Comparison of ENCODE assay signal across 20 cellular contexts in the genomic region with DNA sequence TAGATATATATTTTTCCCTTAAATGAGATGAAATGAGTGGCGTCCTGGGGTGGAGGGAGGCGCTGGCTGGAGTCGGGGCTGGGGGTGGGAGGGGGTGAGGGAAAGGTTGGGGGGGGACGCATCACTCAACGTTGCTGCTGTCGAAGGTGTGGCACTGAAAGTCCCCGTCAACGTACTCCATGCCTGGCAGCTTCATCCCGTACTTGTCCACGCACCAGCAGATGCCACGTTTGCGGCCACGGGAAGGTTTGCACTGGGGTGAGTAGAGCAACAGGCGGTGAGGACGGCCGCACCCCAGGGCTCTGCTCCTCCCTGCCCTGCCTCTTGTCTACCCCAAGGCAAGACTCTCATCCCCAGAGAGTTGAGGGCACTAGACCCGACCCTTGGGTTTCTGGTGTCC. TPM values are rescaled to one million over a fixed set of nuclear protein-coding genes. Genes with fewer than 3 reads are reported as not detected.
A peak's percentile ranks its signal among the peaks of the same experiment; 100 is the strongest.
DNase-seq lines count a peak whose midpoint lies in the region; ATAC-seq and TF ChIP-seq lines count a peak whose summit lies in the region.
"Had no signal": no experiment of that assay in that cellular context is flagged by ENCODE, and none has a peak within 500 bp of the region (broad histone marks: within the 10 kb centered on the region; RNA-seq: fewer than 3 reads in every experiment).

No MANE protein-coding gene starts in this region.

- WGBS in right cardiac atrium = 86% methylated on average over 17 of the region's 17 CpGs
- 93% methylated on average over 16 of the region's 17 CpGs for WGBS in mesenchymal stem cell
- 85% methylated on average over 17 of the region's 17 CpGs for WGBS in urinary bladder

- H2BK5ac ChIP-seq in mesenchymal stem cell (ENCODE audit: low read depth, low read length, poor library complexity, severe bottlenecking) = no peak overlapping the region

- CTCF ChIA-PET in T-cell (lab: Charles Lee) = interaction anchor here in 1 of 2 donors (1.3 kb wide), 1 partner anchor 9 kb away, joined by 4 read pairs; no protein-coding TSS in a partner anchor
- CTCF ChIA-PET in CD4-positive, alpha-beta T cell (lab: Charles Lee) = no interaction called here

- in situ Hi-C loops in gastrocnemius medialis (cut with MboI; ENCODE audit: low sequenced_read_pairs in 4 of 4) = loop anchor here in 3 of 4 donors (25.0 kb wide), 3 partner anchors 211 to 1036 kb away; no protein-coding TSS in a partner anchor

- peaks cover 4 to 30% of the 10 kb centered on the region in 2 donors for H3K27me3 Mint-ChIP-seq in T-cell
- peaks cover 4% of the 10 kb centered on the region for H3K27me3 Mint-ChIP-seq in CD4-positive, alpha-beta T cell

- H3K27me3 ChIP-seq in right cardiac atrium (ENCODE audit: control insufficient read depth, insufficient read depth) (no peaks in the 10 kb centered on the region), mesenchymal stem cell (ENCODE audit: control insufficient read depth in 1 of 2, insufficient read depth in 1 of 2, low read length in 2 of 2) (no peaks in the 10 kb centered on the region), gastrocnemius medialis (no peaks in the 10 kb centered on the region)
- H3K27me3 ChIP-seq in CD4-positive, alpha-beta T cell (ENCODE audit: control insufficient read depth, insufficient read depth, low read length) = no peaks in the 10 kb centered on the region
- H3K27me3 ChIP-seq: BE2C had no signal

- no peak overlapping the region for H3K9ac ChIP-seq in mesenchymal stem cell (ENCODE audit: low read length)
- H3K9ac ChIP-seq: BLaER1 treated with 17β-estradiol and CSF1 and Interleukin-3, amounts not matched to agents 10 nM and 100 nM; GM23248 had no signal

- H3K4me1 ChIP-seq in right cardiac atrium (ENCODE audit: control insufficient read depth, insufficient read depth, low read length) (peaks cover 9% of the 10 kb centered on the region), mesenchymal stem cell (ENCODE audit: control insufficient read depth, insufficient read depth, low read depth, low read length) (peaks cover 2% of the 10 kb centered on the region), gastrocnemius medialis (peaks cover 33% of the 10 kb centered on the region in 2 donors), urinary bladder (ENCODE audit: insufficient read depth) (no peaks in the 10 kb centered on the region)
- H3K4me1 ChIP-seq: Caco-2, HAP-1 had no signal

- H3K14ac ChIP-seq in mesenchymal stem cell (ENCODE audit: low read length in 2 of 2) = no peak overlapping the region

- H4K91ac ChIP-seq in mesenchymal stem cell (ENCODE audit: low read length) = no peak overlapping the region

- no peak overlapping the region for H2BK12ac ChIP-seq in mesenchymal stem cell (ENCODE audit: low read length in 2 of 2)

- H3K4me3 Mint-ChIP-seq in T-cell = no peak overlapping the region
- no peak overlapping the region for H3K4me3 Mint-ChIP-seq in CD4-positive, alpha-beta T cell
- H3K4me3 Mint-ChIP-seq: CD14-positive monocyte; CD4-positive, alpha-beta memory T cell; HFFc6 had no signal

- TF ChIP-seq CTCF in gastrocnemius medialis (IDR thresholded peaks at IDR 0.05 in 4 of 5, conservative IDR thresholded peaks at IDR 0.05 in 1 of 5) = no peak
- TF ChIP-seq CTCF in CD4-positive, alpha-beta T cell (IDR thresholded peaks at IDR 0.05) = no peak

- H3K27ac ChIP-seq in right cardiac atrium (ENCODE audit: low read length) (no peak overlapping the region), mesenchymal stem cell (ENCODE audit: low read length, poor library complexity, severe bottlenecking) (no peak overlapping the region), gastrocnemius medialis (peak overlapping the region; percentile 31 to 93 (median 93)), urinary bladder (ENCODE audit: low read depth) (peak overlapping the region; percentile 87)
- no peak overlapping the region for H3K27ac ChIP-seq in CD4-positive, alpha-beta T cell (ENCODE audit: low read depth, low read length)
- H3K27ac ChIP-seq: 22Rv1; BLaER1 treated with 17β-estradiol and CSF1 and Interleukin-3, amounts not matched to agents 10 nM and 100 nM; GM23248 had no signal

- peak in 2 of 3 donors; percentile 38 to 44 for DNase-seq in right cardiac atrium
- no peak for DNase-seq in left cardiac atrium
- DNase-seq in mesenchymal stem cell = no peak
- DNase-seq in gastrocnemius medialis = no peak
- DNase-seq in T-cell = no peak
- DNase-seq in COR-L47 (lab: John Stamatoyannopoulos, UW) = no peak
- DNase-seq in CD4-positive, alpha-beta T cell = no peak
- DNase-seq: AML-193; BE2C; Caco-2; CD4-positive, alpha-beta memory T cell; DMS153; DND-41; GM23248; HFFc6 had no signal

- no peak overlapping the region for H3K23ac ChIP-seq in mesenchymal stem cell (ENCODE audit: low read length in 2 of 2)

- no peak for TF ChIP-seq POLR2A in gastrocnemius medialis (IDR thresholded peaks at IDR 0.05)

- H3K9me3 ChIP-seq in right cardiac atrium (ENCODE audit: control insufficient read depth, low read length) = no peaks in the 10 kb centered on the region
- no peaks in the 10 kb centered on the region for H3K9me3 ChIP-seq in mesenchymal stem cell (ENCODE audit: control insufficient read depth, low read length)
- H3K9me3 ChIP-seq in gastrocnemius medialis = no peaks in the 10 kb centered on the region
- H3K9me3 ChIP-seq in CD4-positive, alpha-beta T cell (ENCODE audit: control insufficient read depth, low read length) = no peaks in the 10 kb centered on the region
- H3K9me3 ChIP-seq: BE2C; BLaER1 treated with 17β-estradiol and CSF1 and Interleukin-3, amounts not matched to agents 10 nM and 100 nM; Caco-2; HAP-1 had no signal

- H2AK5ac ChIP-seq in mesenchymal stem cell (ENCODE audit: low read length, severe bottlenecking) = no peak overlapping the region

- no peak overlapping the region for H3K4ac ChIP-seq in mesenchymal stem cell (ENCODE audit: low read depth in 1 of 2, low read length in 2 of 2)

- POLR2A ChIA-PET in T-cell (lab: Charles Lee) = no interaction called here
- POLR2A ChIA-PET in CD4-positive, alpha-beta T cell (lab: Charles Lee) = no interaction called here

- H3K4me2 ChIP-seq in mesenchymal stem cell (ENCODE audit: low read length, poor library complexity, severe bottlenecking) = no peak overlapping the region
- H3K4me2 ChIP-seq: BLaER1 treated with 17β-estradiol and CSF1 and Interleukin-3, amounts not matched to agents 10 nM and 100 nM had no signal

- ATAC-seq in right cardiac atrium (no peak), left cardiac atrium (no peak), gastrocnemius medialis (no peak), T-cell (replicated peaks in 1 of 4) (no peak)
- no peak for ATAC-seq in CD4-positive, alpha-beta T cell (ENCODE audit: poor library complexity)

- H2AFZ ChIP-seq in mesenchymal stem cell (ENCODE audit: low read depth, low read length) = no peak overlapping the region
- H2AFZ ChIP-seq: GM23248 had no signal

- H3K4me3 ChIP-seq in right cardiac atrium (ENCODE audit: low read length) (no peak overlapping the region), mesenchymal stem cell (ENCODE audit: insufficient read depth in 1 of 2, low read depth in 1 of 2, low read length in 2 of 2) (no peak overlapping the region), gastrocnemius medialis (no peak overlapping the region), urinary bladder (ENCODE audit: low read depth, low read length) (no peak overlapping the region)
- H3K4me3 ChIP-seq: BLaER1 treated with 17β-estradiol and CSF1 and Interleukin-3, amounts not matched to agents 10 nM and 100 nM; GM23248; HAP-1 had no signal

- H3K27ac Mint-ChIP-seq in T-cell = no peak overlapping the region
- H3K27ac Mint-ChIP-seq in CD4-positive, alpha-beta T cell = no peak overlapping the region
- H3K27ac Mint-ChIP-seq: CD14-positive monocyte; CD4-positive, alpha-beta memory T cell; HFFc6 had no signal

- no peak overlapping the region for H3K18ac ChIP-seq in mesenchymal stem cell (ENCODE audit: low read depth in 1 of 2, low read length in 2 of 2)

- H3K36me3 ChIP-seq in mesenchymal stem cell (ENCODE audit: control insufficient read depth in 1 of 2, insufficient read depth in 2 of 2, low read depth in 1 of 2, low read length in 2 of 2) = peaks cover 58 to 89% of the 10 kb centered on the region in 2 experiments
- peaks cover 0 to 34% of the 10 kb centered on the region in 2 donors for H3K36me3 ChIP-seq in gastrocnemius medialis
- H3K36me3 ChIP-seq in urinary bladder (ENCODE audit: insufficient read depth) = peaks cover 4% of the 10 kb centered on the region
- H3K36me3 ChIP-seq: BE2C; BLaER1 treated with 17β-estradiol and CSF1 and Interleukin-3, amounts not matched to agents 10 nM and 100 nM; HAP-1 had no signal

- H3K36me3 Mint-ChIP-seq in T-cell = no peaks in the 10 kb centered on the region
- H3K36me3 Mint-ChIP-seq in CD4-positive, alpha-beta T cell (ENCODE audit: low read depth) = no peaks in the 10 kb centered on the region
- H3K36me3 Mint-ChIP-seq: CD14-positive monocyte; CD4-positive, alpha-beta memory T cell had no signal

- H2BK120ac ChIP-seq in mesenchymal stem cell (ENCODE audit: low read depth, low read length) = no peak overlapping the region

- no peaks in the 10 kb centered on the region for H3K9me3 Mint-ChIP-seq in T-cell
- no peaks in the 10 kb centered on the region for H3K9me3 Mint-ChIP-seq in CD4-positive, alpha-beta T cell
- H3K9me3 Mint-ChIP-seq: CD14-positive monocyte, HFFc6 had no signal

- H3K4me1 Mint-ChIP-seq in T-cell = no peaks in the 10 kb centered on the region
- H3K4me1 Mint-ChIP-seq in CD4-positive, alpha-beta T cell (ENCODE audit: low read depth) = no peaks in the 10 kb centered on the region
- H3K4me1 Mint-ChIP-seq: CD14-positive monocyte; CD4-positive, alpha-beta memory T cell had no signal

- peak overlapping the region; percentile 55 for H2BK15ac ChIP-seq in mesenchymal stem cell (ENCODE audit: low read depth, poor library complexity, severe bottlenecking)

- H4K8ac ChIP-seq in mesenchymal stem cell (ENCODE audit: low read length) = no peak overlapping the region

- no peaks in the 10 kb centered on the region for H3K79me1 ChIP-seq in mesenchymal stem cell (replicated peaks; ENCODE audit: low read length, poor library complexity, severe bottlenecking)

- intact Hi-C loops in right cardiac atrium (cut with DNase I) = no loop called here
- intact Hi-C loops in left cardiac atrium (cut with DNase I) = loop anchor here in 1 of 2 donors (5.0 kb wide), 1 partner anchor 1036 kb away; no protein-coding TSS in a partner anchor
- intact Hi-C loops in gastrocnemius medialis (cut with DNase I; ENCODE audit: low total_unique reads) = no loop called here
- intact Hi-C loops in CD4-positive, alpha-beta T cell (cut with DNase I, micrococcal nuclease) = no loop called here

RNA-seq across cellular contexts. Expression of a gene that starts 18.7 kb away (rescaled TPM):
- total RNA-seq in right cardiac atrium (100 to 1,000 TPM; 170 to 409 (median 309) TPM), left cardiac atrium (100 to 1,000 TPM in 1 of 2 donors, 10 to 100 TPM in 1; 88.5 to 207 TPM), gastrocnemius medialis (100 to 1,000 TPM in 3 of 4 donors, 10 to 100 TPM in 1; 99.5 to 550 (median 279) TPM), urinary bladder (159 TPM), T-cell (1 to 10 TPM in 3 of 5 donors, not detected in 2; 3.3 to 6.6 (median 4.1) TPM)
- polyA plus RNA-seq in right cardiac atrium (162 TPM), urinary bladder (516 TPM)
- 440 TPM for polyA plus RNA-seq in mesenchymal stem cell (2013, experiment 1 of 2)
- polyA plus RNA-seq in mesenchymal stem cell (2013, experiment 2 of 2) = 419 TPM
- not detected for total RNA-seq in CD4-positive, alpha-beta T cell
- polyA plus RNA-seq: CD14-positive monocyte; CD4-positive, alpha-beta memory T cell had no signal

RNA-seq across cellular contexts. Expression of a gene that starts 43.4 kb away (rescaled TPM):
- total RNA-seq in right cardiac atrium (100 to 1,000 TPM in 2 of 4 donors, 10 to 100 TPM in 2; 62.6 to 168 (median 92.4) TPM), left cardiac atrium (100 to 1,000 TPM in 1 of 2 donors, 10 to 100 TPM in 1; 91.7 to 185 TPM), gastrocnemius medialis (10 to 100 TPM; 14.3 to 44.4 (median 23.6) TPM), urinary bladder (136 TPM), T-cell (1 to 10 TPM in 2 of 5 donors, under 1 TPM in 1, not detected in 2; 0.46 to 2.1 (median 1.8) TPM)
- polyA plus RNA-seq in right cardiac atrium (115 TPM), urinary bladder (162 TPM)
- polyA plus RNA-seq in mesenchymal stem cell (2013, experiment 1 of 2) = 285 TPM
- 282 TPM for polyA plus RNA-seq in mesenchymal stem cell (2013, experiment 2 of 2)
- total RNA-seq in CD4-positive, alpha-beta T cell = not detected
- total RNA-seq: CD4-positive, alpha-beta memory T cell had no signal
- polyA plus RNA-seq: CD14-positive monocyte; CD4-positive, alpha-beta memory T cell had no signal

Comparison
In these comparisons a context has a peak if more than half of its experiments do, and no peak if none do; other contexts are left out.
1. DNase-seq: peak in right cardiac atrium (2 of 3); none in left cardiac atrium (single experiment), mesenchymal stem cell (single experiment), gastrocnemius medialis (0 of 2), T-cell (0 of 34), COR-L47 (single experiment) and CD4-positive, alpha-beta T cell (0 of 10).
2. H3K27ac ChIP-seq: peak in gastrocnemius medialis (4 of 4) and urinary bladder (single experiment); none in right cardiac atrium (single experiment), mesenchymal stem cell (single experiment) and CD4-positive, alpha-beta T cell (single experiment).
3. RNA of a gene that starts 18.7 kb away (total RNA-seq): 99.5 to 550 TPM in gastrocnemius medialis, 170 to 409 TPM in right cardiac atrium, 88.5 to 207 TPM in left cardiac atrium and 159 TPM in urinary bladder (single experiment); 3.3 to 6.6 TPM in T-cell and not detected in CD4-positive, alpha-beta T cell; every median in the first group is over 10 times any median in the second.
4. RNA of a gene that starts 43.4 kb away (total RNA-seq): 91.7 to 185 TPM in left cardiac atrium, 136 TPM in urinary bladder (single experiment), 62.6 to 168 TPM in right cardiac atrium and 14.3 to 44.4 TPM in gastrocnemius medialis; 0.46 to 2.1 TPM in T-cell and not detected in CD4-positive, alpha-beta T cell; every median in the first group is over 4 times any median in the second.